1 cellular context compared by ENCODE assay signal in genomic region chr16:78283668-78284251, GRCh38.
TF ChIP-seq lines count a peak whose summit lies in the region.

No MANE protein-coding gene starts in this region.

TF ChIP-seq in GM23338, 12 proteins besides CTCF, POLR2A, EP300 and RAD21 (continued from another document):
- TF ChIP-seq, protein P1, sequence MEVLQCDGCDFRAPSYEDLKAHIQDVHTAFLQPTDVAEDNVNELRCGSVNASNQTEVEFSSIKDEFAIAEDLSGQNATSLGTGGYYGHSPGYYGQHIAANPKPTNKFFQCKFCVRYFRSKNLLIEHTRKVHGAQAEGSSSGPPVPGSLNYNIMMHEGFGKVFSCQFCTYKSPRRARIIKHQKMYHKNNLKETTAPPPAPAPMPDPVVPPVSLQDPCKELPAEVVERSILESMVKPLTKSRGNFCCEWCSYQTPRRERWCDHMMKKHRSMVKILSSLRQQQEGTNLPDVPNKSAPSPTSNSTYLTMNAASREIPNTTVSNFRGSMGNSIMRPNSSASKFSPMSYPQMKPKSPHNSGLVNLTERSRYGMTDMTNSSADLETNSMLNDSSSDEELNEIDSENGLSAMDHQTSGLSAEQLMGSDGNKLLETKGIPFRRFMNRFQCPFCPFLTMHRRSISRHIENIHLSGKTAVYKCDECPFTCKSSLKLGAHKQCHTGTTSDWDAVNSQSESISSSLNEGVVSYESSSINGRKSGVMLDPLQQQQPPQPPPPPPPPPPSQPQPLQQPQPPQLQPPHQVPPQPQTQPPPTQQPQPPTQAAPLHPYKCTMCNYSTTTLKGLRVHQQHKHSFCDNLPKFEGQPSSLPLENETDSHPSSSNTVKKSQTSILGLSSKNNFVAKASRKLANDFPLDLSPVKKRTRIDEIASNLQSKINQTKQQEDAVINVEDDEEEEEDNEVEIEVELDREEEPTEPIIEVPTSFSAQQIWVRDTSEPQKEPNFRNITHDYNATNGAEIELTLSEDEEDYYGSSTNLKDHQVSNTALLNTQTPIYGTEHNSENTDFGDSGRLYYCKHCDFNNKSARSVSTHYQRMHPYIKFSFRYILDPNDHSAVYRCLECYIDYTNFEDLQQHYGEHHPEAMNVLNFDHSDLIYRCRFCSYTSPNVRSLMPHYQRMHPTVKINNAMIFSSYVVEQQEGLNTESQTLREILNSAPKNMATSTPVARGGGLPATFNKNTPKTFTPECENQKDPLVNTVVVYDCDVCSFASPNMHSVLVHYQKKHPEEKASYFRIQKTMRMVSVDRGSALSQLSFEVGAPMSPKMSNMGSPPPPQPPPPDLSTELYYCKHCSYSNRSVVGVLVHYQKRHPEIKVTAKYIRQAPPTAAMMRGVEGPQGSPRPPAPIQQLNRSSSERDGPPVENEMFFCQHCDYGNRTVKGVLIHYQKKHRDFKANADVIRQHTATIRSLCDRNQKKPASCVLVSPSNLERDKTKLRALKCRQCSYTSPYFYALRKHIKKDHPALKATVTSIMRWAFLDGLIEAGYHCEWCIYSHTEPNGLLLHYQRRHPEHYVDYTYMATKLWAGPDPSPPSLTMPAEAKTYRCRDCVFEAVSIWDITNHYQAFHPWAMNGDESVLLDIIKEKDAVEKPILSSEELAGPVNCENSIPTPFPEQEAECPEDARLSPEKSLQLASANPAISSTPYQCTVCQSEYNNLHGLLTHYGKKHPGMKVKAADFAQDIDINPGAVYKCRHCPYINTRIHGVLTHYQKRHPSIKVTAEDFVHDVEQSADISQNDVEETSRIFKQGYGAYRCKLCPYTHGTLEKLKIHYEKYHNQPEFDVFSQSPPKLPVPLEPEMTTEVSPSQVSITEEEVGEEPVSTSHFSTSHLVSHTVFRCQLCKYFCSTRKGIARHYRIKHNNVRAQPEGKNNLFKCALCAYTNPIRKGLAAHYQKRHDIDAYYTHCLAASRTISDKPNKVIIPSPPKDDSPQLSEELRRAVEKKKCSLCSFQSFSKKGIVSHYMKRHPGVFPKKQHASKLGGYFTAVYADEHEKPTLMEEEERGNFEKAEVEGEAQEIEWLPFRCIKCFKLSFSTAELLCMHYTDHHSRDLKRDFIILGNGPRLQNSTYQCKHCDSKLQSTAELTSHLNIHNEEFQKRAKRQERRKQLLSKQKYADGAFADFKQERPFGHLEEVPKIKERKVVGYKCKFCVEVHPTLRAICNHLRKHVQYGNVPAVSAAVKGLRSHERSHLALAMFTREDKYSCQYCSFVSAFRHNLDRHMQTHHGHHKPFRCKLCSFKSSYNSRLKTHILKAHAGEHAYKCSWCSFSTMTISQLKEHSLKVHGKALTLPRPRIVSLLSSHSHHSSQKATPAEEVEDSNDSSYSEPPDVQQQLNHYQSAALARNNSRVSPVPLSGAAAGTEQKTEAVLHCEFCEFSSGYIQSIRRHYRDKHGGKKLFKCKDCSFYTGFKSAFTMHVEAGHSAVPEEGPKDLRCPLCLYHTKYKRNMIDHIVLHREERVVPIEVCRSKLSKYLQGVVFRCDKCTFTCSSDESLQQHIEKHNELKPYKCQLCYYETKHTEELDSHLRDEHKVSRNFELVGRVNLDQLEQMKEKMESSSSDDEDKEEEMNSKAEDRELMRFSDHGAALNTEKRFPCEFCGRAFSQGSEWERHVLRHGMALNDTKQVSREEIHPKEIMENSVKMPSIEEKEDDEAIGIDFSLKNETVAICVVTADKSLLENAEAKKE (CRISPR knock-in tag; IDR thresholded peaks at IDR 0.05): no peak
- TF ChIP-seq, protein P2, sequence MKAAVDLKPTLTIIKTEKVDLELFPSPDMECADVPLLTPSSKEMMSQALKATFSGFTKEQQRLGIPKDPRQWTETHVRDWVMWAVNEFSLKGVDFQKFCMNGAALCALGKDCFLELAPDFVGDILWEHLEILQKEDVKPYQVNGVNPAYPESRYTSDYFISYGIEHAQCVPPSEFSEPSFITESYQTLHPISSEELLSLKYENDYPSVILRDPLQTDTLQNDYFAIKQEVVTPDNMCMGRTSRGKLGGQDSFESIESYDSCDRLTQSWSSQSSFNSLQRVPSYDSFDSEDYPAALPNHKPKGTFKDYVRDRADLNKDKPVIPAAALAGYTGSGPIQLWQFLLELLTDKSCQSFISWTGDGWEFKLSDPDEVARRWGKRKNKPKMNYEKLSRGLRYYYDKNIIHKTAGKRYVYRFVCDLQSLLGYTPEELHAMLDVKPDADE (IDR thresholded peaks at IDR 0.05): no peak
- no peak for TF ChIP-seq POLR2AphosphoS5 (IDR thresholded peaks at IDR 0.05; ENCODE audit: low read depth)
- TF ChIP-seq, protein P3, sequence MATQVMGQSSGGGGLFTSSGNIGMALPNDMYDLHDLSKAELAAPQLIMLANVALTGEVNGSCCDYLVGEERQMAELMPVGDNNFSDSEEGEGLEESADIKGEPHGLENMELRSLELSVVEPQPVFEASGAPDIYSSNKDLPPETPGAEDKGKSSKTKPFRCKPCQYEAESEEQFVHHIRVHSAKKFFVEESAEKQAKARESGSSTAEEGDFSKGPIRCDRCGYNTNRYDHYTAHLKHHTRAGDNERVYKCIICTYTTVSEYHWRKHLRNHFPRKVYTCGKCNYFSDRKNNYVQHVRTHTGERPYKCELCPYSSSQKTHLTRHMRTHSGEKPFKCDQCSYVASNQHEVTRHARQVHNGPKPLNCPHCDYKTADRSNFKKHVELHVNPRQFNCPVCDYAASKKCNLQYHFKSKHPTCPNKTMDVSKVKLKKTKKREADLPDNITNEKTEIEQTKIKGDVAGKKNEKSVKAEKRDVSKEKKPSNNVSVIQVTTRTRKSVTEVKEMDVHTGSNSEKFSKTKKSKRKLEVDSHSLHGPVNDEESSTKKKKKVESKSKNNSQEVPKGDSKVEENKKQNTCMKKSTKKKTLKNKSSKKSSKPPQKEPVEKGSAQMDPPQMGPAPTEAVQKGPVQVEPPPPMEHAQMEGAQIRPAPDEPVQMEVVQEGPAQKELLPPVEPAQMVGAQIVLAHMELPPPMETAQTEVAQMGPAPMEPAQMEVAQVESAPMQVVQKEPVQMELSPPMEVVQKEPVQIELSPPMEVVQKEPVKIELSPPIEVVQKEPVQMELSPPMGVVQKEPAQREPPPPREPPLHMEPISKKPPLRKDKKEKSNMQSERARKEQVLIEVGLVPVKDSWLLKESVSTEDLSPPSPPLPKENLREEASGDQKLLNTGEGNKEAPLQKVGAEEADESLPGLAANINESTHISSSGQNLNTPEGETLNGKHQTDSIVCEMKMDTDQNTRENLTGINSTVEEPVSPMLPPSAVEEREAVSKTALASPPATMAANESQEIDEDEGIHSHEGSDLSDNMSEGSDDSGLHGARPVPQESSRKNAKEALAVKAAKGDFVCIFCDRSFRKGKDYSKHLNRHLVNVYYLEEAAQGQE (IDR thresholded peaks at IDR 0.05; ENCODE audit: unreplicated experiment): no peak
- no peak for TF ChIP-seq EZH2 (IDR thresholded peaks at IDR 0.05; ENCODE audit: low read depth, unreplicated experiment)
- TF ChIP-seq EZH2phosphoT487 (IDR thresholded peaks at IDR 0.05; ENCODE audit: unreplicated experiment): no peak
- TF ChIP-seq NANOG (IDR thresholded peaks at IDR 0.05; ENCODE audit: borderline replicate concordance): no peak
- TF ChIP-seq STAT1 (IDR thresholded peaks at IDR 0.05; ENCODE audit: unreplicated experiment): no peak
